In the genomic region with DNA sequence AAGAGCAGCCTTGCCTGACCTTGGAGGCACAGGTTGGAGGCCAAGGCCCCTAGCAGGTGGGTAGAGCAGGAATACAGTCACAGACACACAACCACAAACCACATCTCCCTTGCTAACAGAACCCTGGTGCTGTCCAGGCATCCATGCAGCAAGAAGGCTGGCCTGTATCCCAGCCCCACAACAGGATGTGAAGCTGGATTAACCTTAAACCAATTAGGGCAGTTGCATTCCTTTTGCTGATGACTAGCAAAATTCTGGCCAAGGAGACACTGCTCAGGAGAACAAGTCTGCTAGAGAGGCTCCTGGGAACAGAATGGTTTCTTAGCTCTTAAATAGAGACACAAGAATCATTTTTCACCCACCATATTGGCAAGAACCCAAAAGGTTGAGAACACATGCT, we compare ENCODE assay signal across 14 cellular contexts.
DNase-seq lines count a peak whose midpoint lies in the region; ATAC-seq and TF ChIP-seq lines count a peak whose summit lies in the region.
"Had no signal": no experiment of that assay in that cellular context is flagged by ENCODE, and none has a peak within 500 bp of the region (broad histone marks: within the 10 kb centered on the region; RNA-seq: fewer than 3 reads in every experiment).

No MANE protein-coding gene starts in this region.

- DNase-seq in AG08395 (ENCODE audit: low spot score) = peak; percentile 70
- peak; percentile 95 for DNase-seq in HCEC 1CT
- DNase-seq in adipocyte (ENCODE audit: low read depth) = peak; percentile 22
- DNase-seq in mesenchymal stem cell = peak; percentile 31
- no peak for DNase-seq in mucosa of descending colon
- no peak for DNase-seq in iPS-NIHi7 (ENCODE audit: extremely low spot score)
- DNase-seq in OCI-M1 (lab: John Stamatoyannopoulos, UW) = no peak
- DNase-seq: activated CD8-positive, alpha-beta memory T cell treated with anti-CD3 and anti-CD28 coated beads, Interleukin-2, amount 50 U/mL, for 48 hours; CD8-positive, alpha-beta memory T cell; H7; stimulated activated CD4-positive, alpha-beta T cell treated with anti-CD3 and anti-CD28 coated beads, Interleukin-12 subunit alpha, Interleukin-12 subunit beta, amount 100 ng/mL, for 4 hours had no signal

- H2AFZ ChIP-seq in mesenchymal stem cell (ENCODE audit: low read depth, low read length) = no peak overlapping the region

- TF ChIP-seq CTCF in mucosa of descending colon (IDR thresholded peaks at IDR 0.05) = no peak

- no peak overlapping the region for H4K8ac ChIP-seq in mesenchymal stem cell (ENCODE audit: low read length)

- no peak overlapping the region for H3K9ac ChIP-seq in adipocyte (ENCODE audit: low read length)
- H3K9ac ChIP-seq in mesenchymal stem cell (ENCODE audit: low read length) = no peak overlapping the region

- H3K27ac ChIP-seq in mesenchymal stem cell (ENCODE audit: low read length, poor library complexity, severe bottlenecking) = peak overlapping the region; percentile 24
- H3K27ac ChIP-seq: body of pancreas, vagina had no signal

- H4K91ac ChIP-seq in mesenchymal stem cell (ENCODE audit: low read length) = no peak overlapping the region

- H3K36me3 ChIP-seq in adipocyte (ENCODE audit: control insufficient read depth, insufficient read depth, low read length, severe bottlenecking) (no peaks in the 10 kb centered on the region), mesenchymal stem cell (ENCODE audit: control insufficient read depth in 1 of 2, insufficient read depth in 2 of 2, low read depth in 1 of 2, low read length in 2 of 2) (no peaks in the 10 kb centered on the region), mucosa of descending colon (ENCODE audit: low read depth) (no peaks in the 10 kb centered on the region)
- H3K36me3 ChIP-seq: vagina had no signal

- H3K4me2 ChIP-seq in mesenchymal stem cell (ENCODE audit: low read length, poor library complexity, severe bottlenecking) = no peak overlapping the region

- intact Hi-C loops in mucosa of descending colon (cut with DNase I, micrococcal nuclease) = no loop called here

- H3K9me3 ChIP-seq in adipocyte (ENCODE audit: control insufficient read depth, low read length) (peaks cover 1% of the 10 kb centered on the region), mesenchymal stem cell (ENCODE audit: control insufficient read depth, low read length) (peaks cover 3% of the 10 kb centered on the region), mucosa of descending colon (no peaks in the 10 kb centered on the region)
- H3K9me3 ChIP-seq: body of pancreas, vagina had no signal

- H3K4me1 ChIP-seq in adipocyte (ENCODE audit: control insufficient read depth, insufficient read depth, low read length) (peaks cover 17% of the 10 kb centered on the region), mesenchymal stem cell (ENCODE audit: control insufficient read depth, insufficient read depth, low read depth, low read length) (peaks cover 9% of the 10 kb centered on the region), mucosa of descending colon (ENCODE audit: low read depth) (no peaks in the 10 kb centered on the region)
- H3K4me1 ChIP-seq: body of pancreas, vagina had no signal

- H2BK120ac ChIP-seq in mesenchymal stem cell (ENCODE audit: low read depth, low read length) = no peak overlapping the region

- H3K18ac ChIP-seq in mesenchymal stem cell (ENCODE audit: low read depth in 1 of 2, low read length in 2 of 2) = no peak overlapping the region

- no peak overlapping the region for H2AK5ac ChIP-seq in mesenchymal stem cell (ENCODE audit: low read length, severe bottlenecking)

- no peak overlapping the region for H2BK5ac ChIP-seq in mesenchymal stem cell (ENCODE audit: low read depth, low read length, poor library complexity, severe bottlenecking)

- no peak overlapping the region for H3K23ac ChIP-seq in mesenchymal stem cell (ENCODE audit: low read length in 2 of 2)

- no peak overlapping the region for H2BK12ac ChIP-seq in mesenchymal stem cell (ENCODE audit: low read length in 2 of 2)

- no peak overlapping the region for H3K14ac ChIP-seq in mesenchymal stem cell (ENCODE audit: low read length in 2 of 2)

- H3K4ac ChIP-seq in mesenchymal stem cell (ENCODE audit: low read depth in 1 of 2, low read length in 2 of 2) = no peak overlapping the region

- H3K4me3 ChIP-seq in adipocyte (ENCODE audit: low read length) = no peak overlapping the region
- H3K4me3 ChIP-seq in mesenchymal stem cell (ENCODE audit: insufficient read depth in 1 of 2, low read depth in 1 of 2, low read length in 2 of 2) = no peak overlapping the region
- H3K4me3 ChIP-seq in mucosa of descending colon = no peak overlapping the region
- H3K4me3 ChIP-seq: body of pancreas, vagina had no signal

- no peaks in the 10 kb centered on the region for H3K79me1 ChIP-seq in mesenchymal stem cell (replicated peaks; ENCODE audit: low read length, poor library complexity, severe bottlenecking)

- H3K27me3 ChIP-seq in adipocyte (replicated peaks; ENCODE audit: control insufficient read depth, insufficient read depth, low read length) (peaks cover 16% of the 10 kb centered on the region), mesenchymal stem cell (ENCODE audit: control insufficient read depth in 1 of 2, insufficient read depth in 1 of 2, low read length in 2 of 2) (peaks cover 19 to 23% of the 10 kb centered on the region in 2 experiments)
- H3K27me3 ChIP-seq: body of pancreas, vagina had no signal

- ATAC-seq in HG03159 (IDR thresholded peaks at IDR 0.05; ENCODE audit: unreplicated experiment) (no peak), mucosa of descending colon (no peak)
- ATAC-seq: body of pancreas had no signal

- H2BK15ac ChIP-seq in mesenchymal stem cell (ENCODE audit: low read depth, poor library complexity, severe bottlenecking) = no peak overlapping the region

Comparison
In these comparisons a context has a peak if more than half of its experiments do, and no peak if none do; other contexts are left out.
1. DNase-seq: peak in AG08395 (single experiment), HCEC 1CT (single experiment), adipocyte (single experiment) and mesenchymal stem cell (single experiment); none in mucosa of descending colon (0 of 3), iPS-NIHi7 (single experiment) and OCI-M1 (single experiment).